7 cellular contexts compared by ENCODE assay signal in the genomic region with DNA sequence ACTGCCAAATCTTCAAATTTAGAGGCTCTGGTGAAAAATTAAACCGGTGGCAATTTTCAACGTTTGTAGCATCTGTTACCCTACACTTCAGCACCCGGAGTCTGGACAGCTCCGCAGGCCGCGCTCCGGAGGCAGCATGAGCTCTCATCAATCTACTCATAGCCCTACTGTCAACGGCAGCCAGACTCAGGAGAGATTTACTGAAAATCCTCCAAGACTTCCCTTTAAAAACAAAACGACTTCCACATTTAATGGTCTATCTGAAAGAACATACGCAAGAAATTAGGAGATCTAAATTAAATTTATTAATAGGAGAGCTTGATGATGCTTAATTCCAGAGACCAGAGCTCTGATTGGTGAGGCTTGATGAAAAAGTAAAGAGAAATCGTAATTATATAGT. TPM values are rescaled to one million over a fixed set of nuclear protein-coding genes. Genes with fewer than 3 reads are reported as not detected.
DNase-seq lines count a peak whose midpoint lies in the region; ATAC-seq and TF ChIP-seq lines count a peak whose summit lies in the region.

No MANE protein-coding gene starts in this region.

- DNase-seq in HEK293T (ENCODE audit: extremely low spot score) (peak; percentile 40), RPMI7951 (ENCODE audit: low read depth) (peak; percentile 46), mammary epithelial cell (peak; percentile 33), myocyte (ENCODE audit: low read depth) (peak; percentile 70), dedifferentiated amniotic fluid mesenchymal stem cell (ENCODE audit: extremely low spot score) (no peak)

- H2AFZ ChIP-seq in mammary epithelial cell (ENCODE audit: low read depth, low read length) = no peak overlapping the region

- no TSS peak for BruUV-seq in mammary epithelial cell (replicated peaks; lab: Mats Ljungman, UMichigan)

- no peak overlapping the region for H3K4me3 ChIP-seq in mammary epithelial cell (replicated peaks in 1 of 3; ENCODE audit: insufficient read depth in 1 of 3, low read depth in 2 of 3, low read length in 3 of 3)

- no peaks in the 10 kb centered on the region for H3K9me3 ChIP-seq in mammary epithelial cell (replicated peaks; ENCODE audit: insufficient read depth, low read length)

- no peak overlapping the region for H3K9ac ChIP-seq in mammary epithelial cell (ENCODE audit: insufficient read depth, low read length)

- POLR2A ChIA-PET in HEK293T (lab: Yijun Ruan, JAX) = no interaction called here

- no peak overlapping the region for H3K4me2 ChIP-seq in mammary epithelial cell (ENCODE audit: insufficient read depth, low read depth, low read length)

- WGBS in mammary epithelial cell (ENCODE audit: low coverage, missing lambda C conversion rate) = 17% methylated on average over 11 of the region's 11 CpGs

- no peak for ATAC-seq in HG02623 (IDR thresholded peaks at IDR 0.05; ENCODE audit: unreplicated experiment)
- no peak for ATAC-seq in HG03108 (IDR thresholded peaks at IDR 0.05; ENCODE audit: unreplicated experiment)

- H3K27ac ChIP-seq in mammary epithelial cell (ENCODE audit: insufficient read depth, low read depth, low read length) = no peak overlapping the region

- in situ Hi-C loops in mammary epithelial cell (cut with MboI; ENCODE audit: low sequenced_read_pairs in 2 of 2) = no loop called here

- peaks cover 8% of the 10 kb centered on the region for H3K4me1 ChIP-seq in mammary epithelial cell (ENCODE audit: insufficient read depth, low read length)

- CTCF ChIA-PET in HEK293T (lab: Yijun Ruan, JAX) = no interaction called here
- CTCF ChIA-PET in mammary epithelial cell (lab: Charles Lee; ENCODE audit: low non-redundant PET) = no interaction called here

- intact Hi-C loops in mammary epithelial cell (cut with micrococcal nuclease) = loop anchor here (10.0 kb wide), 1 partner anchor 161 kb away; no protein-coding TSS in a partner anchor

- dilution Hi-C loops in mammary epithelial cell (cut with HindIII; ENCODE audit: low sequenced_read_pairs) = no loop called here

- H3K79me2 ChIP-seq in mammary epithelial cell (ENCODE audit: insufficient read depth, low read length) = no peaks in the 10 kb centered on the region

- no peaks in the 10 kb centered on the region for H4K20me1 ChIP-seq in mammary epithelial cell (ENCODE audit: insufficient read depth, low read length)

- H3K27me3 ChIP-seq in mammary epithelial cell (ENCODE audit: insufficient read depth, low read length) = peaks cover 47% of the 10 kb centered on the region

- no peak for TF ChIP-seq CTCF in mammary epithelial cell (conservative IDR thresholded peaks at IDR 0.05 in 1 of 2, IDR thresholded peaks at IDR 0.05 in 1 of 2; ENCODE audit: extremely low read depth in 1 of 2, insufficient read depth in 1 of 2, low read depth in 1 of 2, low read length in 2 of 2)

- no peaks in the 10 kb centered on the region for H3K36me3 ChIP-seq in mammary epithelial cell (ENCODE audit: insufficient read depth, low read length)

TF ChIP-seq in HEK293T, 16 proteins besides CTCF, POLR2A, EP300 and RAD21:
- TF ChIP-seq TARDBP (IDR thresholded peaks at IDR 0.05) (no peak), ZNF384 (IDR thresholded peaks at IDR 0.05) (no peak), HDGF (IDR thresholded peaks at IDR 0.05; ENCODE audit: borderline replicate concordance) (no peak), FOXA1 (IDR thresholded peaks at IDR 0.05) (no peak), SUZ12 (IDR thresholded peaks at IDR 0.05) (no peak), L3MBTL2 (conservative IDR thresholded peaks at IDR 0.05) (no peak), FOXM1 (IDR thresholded peaks at IDR 0.05; ENCODE audit: borderline replicate concordance) (no peak), LEF1 (IDR thresholded peaks at IDR 0.05; ENCODE audit: borderline replicate concordance) (no peak), ARNT (IDR thresholded peaks at IDR 0.05) (no peak)
- TF ChIP-seq, protein P1, sequence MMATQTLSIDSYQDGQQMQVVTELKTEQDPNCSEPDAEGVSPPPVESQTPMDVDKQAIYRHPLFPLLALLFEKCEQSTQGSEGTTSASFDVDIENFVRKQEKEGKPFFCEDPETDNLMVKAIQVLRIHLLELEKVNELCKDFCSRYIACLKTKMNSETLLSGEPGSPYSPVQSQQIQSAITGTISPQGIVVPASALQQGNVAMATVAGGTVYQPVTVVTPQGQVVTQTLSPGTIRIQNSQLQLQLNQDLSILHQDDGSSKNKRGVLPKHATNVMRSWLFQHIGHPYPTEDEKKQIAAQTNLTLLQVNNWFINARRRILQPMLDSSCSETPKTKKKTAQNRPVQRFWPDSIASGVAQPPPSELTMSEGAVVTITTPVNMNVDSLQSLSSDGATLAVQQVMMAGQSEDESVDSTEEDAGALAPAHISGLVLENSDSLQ (IDR thresholded peaks at IDR 0.05) = no peak

RNA-seq across cellular contexts. Expression of a gene that starts 1.0 kb away (rescaled TPM):
- total RNA-seq in RPMI7951 (2014; rRNA removed; shearing (Covaris generic)) = 0.10 TPM in 1 of 2 replicates, not detected in the other
- total RNA-seq in mammary epithelial cell (not detected), myocyte (not detected in 2 replicates)
- polyA plus RNA-seq in mammary epithelial cell = not detected
- not detected for polyA minus RNA-seq in mammary epithelial cell
- polyA plus RNA-seq in myocyte (2012) = not detected
